In the genomic region with DNA sequence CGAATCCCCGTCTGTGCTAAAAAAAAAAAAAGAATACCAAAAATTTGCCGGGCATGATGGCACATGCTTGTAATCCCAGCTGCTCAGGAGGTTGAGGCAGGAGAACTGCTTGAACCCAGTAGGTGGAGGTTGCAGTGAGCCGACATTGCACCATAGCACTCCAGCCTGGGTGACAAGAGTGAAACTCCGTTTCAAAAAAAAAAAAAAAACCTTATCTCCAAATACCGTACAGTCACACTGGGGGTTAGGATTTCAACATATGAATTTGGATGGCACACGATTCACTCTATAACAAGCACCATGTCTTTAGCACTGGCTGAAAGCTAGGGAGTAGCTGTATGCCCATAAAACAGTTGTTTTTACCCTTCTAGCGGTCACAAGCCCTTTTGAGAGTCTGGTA, we compare ENCODE assay signal across 26 cellular contexts. TPM values are rescaled to one million over a fixed set of nuclear protein-coding genes. Genes with fewer than 3 reads are reported as not detected.
"Had no signal": no experiment of that assay in that cellular context is flagged by ENCODE, and none has a peak within 500 bp of the region (broad histone marks: within the 10 kb centered on the region; RNA-seq: fewer than 3 reads in every experiment).

No MANE protein-coding gene starts in this region.

- H3K27ac ChIP-seq: breast epithelium, left ventricle myocardium inferior, neural progenitor cell, transverse colon, uterus had no signal

- DNase-seq: activated CD4-positive, alpha-beta T cell treated with anti-CD3 and anti-CD28 coated beads for 4 hours; activated CD4-positive, alpha-beta T cell treated with anti-CD3 and anti-CD28 coated beads, Interleukin-2, amount 50 U/mL, for 48 hours; activated CD4-positive, CD25-positive, alpha-beta regulatory T cell; activated CD8-positive, alpha-beta memory T cell treated with anti-CD3 and anti-CD28 coated beads, Interleukin-2, amount 50 U/mL, for 48 hours; activated naive CD4-positive, alpha-beta T cell treated with Interleukin-2 at 50 U/mL for 16 hours; activated naive CD8-positive, alpha-beta T cell treated with anti-CD3 and anti-CD28 coated beads for 36 hours; activated T-cell treated with anti-CD3 and anti-CD28 coated beads, Interleukin-2, amount 50 U/mL, for 4 hours; amniotic stem cell; effector memory CD4-positive, alpha-beta T cell; glutamatergic neuron; hippocampal formation; left ventricle myocardium inferior; naive thymus-derived CD8-positive, alpha-beta T cell; posterior cingulate gyrus; stimulated activated CD4-positive, alpha-beta T cell treated with anti-CD3 and anti-CD28 coated beads, Interleukin-2, amount 100 ng/mL, for 24 hours; stimulated activated naive CD8-positive, alpha-beta T cell treated with anti-CD3 and anti-CD28 coated beads, Interleukin-15, amount 100 ng/mL, for 72 hours; transverse colon; uterus had no signal

- H3K4me3 ChIP-seq: breast epithelium, left ventricle myocardium inferior, neural progenitor cell, transverse colon, uterus had no signal

- H3K4me1 ChIP-seq: uterus had no signal

- H3K4me2 ChIP-seq: neural progenitor cell had no signal

- H3K9me3 ChIP-seq: breast epithelium, transverse colon, uterus had no signal

- ATAC-seq: activated T-cell treated with anti-CD3 and anti-CD28 coated beads, Interleukin-2, amount 50 U/mL, for 4 hours; esophagus mucosa; naive thymus-derived CD8-positive, alpha-beta T cell; sciatic nerve; stimulated activated effector memory CD8-positive, alpha-beta T cell treated with anti-CD3 and anti-CD28 coated beads, Interleukin-12 subunit alpha, Interleukin-12 subunit beta, amount 100 ng/mL, for 72 hours; stimulated activated naive CD8-positive, alpha-beta T cell treated with anti-CD3 and anti-CD28 coated beads, Interleukin-15, amount 100 ng/mL, for 72 hours had no signal

- FAIRE-seq: colon, frontal cortex, small intestine had no signal

RNA-seq across cellular contexts. Expression of a gene that starts 53.4 kb away (rescaled TPM):
- polyA plus RNA-seq: naive thymus-derived CD8-positive, alpha-beta T cell had no signal
